Comparison of ENCODE assay signal across 1 cellular context in the genomic region with DNA sequence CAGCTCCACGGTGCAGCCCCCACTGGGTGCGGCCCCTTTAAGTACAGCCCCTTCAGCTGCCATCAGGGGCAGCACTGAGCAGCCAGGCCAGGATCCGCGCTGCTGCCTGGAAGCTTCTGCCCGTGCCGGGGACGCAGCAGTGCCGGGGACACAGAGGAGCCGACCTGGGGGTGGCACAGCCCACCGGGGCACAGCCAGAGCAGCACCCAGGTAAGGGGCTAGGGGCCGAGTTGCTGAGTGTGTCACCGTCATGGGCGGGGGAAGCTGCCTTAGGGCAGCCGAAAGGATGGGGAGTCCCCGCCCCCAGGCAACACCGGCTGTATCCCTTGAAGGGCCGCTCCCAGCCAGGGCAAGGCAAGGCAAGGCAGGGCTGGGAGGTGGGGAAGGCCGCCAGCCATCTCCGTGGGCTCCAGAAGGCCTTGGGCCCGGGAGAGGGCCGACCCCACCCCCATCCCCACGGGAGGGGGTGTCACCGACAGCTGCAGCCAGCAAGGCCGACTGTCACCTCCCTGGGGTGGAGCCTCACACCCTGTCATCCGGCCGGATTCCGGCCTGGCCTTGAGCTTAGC.
TF ChIP-seq lines count a peak whose summit lies in the region.
"Not testable (repeated sequence)": the region's sequence is repeated elsewhere in the genome, so short reads cannot be mapped to it uniquely, and the experiment has no call there.

TSS of gene AJM1 (plus strand) at position 99 of the 569 bp plus-strand sequence. CDS start 1,937 bp downstream, outside the sequence.

TF ChIP-seq in K562, 482 proteins besides CTCF, POLR2A, EP300 and RAD21 (continued from another document):
- TF ChIP-seq CREB1 (IDR thresholded peaks at IDR 0.05), result not testable (repeated sequence)
- TF ChIP-seq CREB1 (CRISPR knock-in tag; IDR thresholded peaks at IDR 0.05) (peak; percentile 51; the same call in 1 of the 2 replicates), NCOR1 (IDR thresholded peaks at IDR 0.05) (0 out of 2 replicates have a peak, but pooled peaks have one; percentile 19), HNRNPL (IDR thresholded peaks at IDR 0.05; ENCODE audit: low read depth, low read length) (0 out of 2 replicates have a peak, but pooled peaks have one; percentile 33), SUPT5H (IDR thresholded peaks at IDR 0.05) (peak; percentile 83), THAP7 (CRISPR knock-in tag; IDR thresholded peaks at IDR 0.05) (peak; percentile 45; the same call in 1 of the 2 replicates), CXXC5 (CRISPR knock-in tag; IDR thresholded peaks at IDR 0.05) (peak; percentile 45; the same call in 1 of the 2 replicates), NEUROD1 (IDR thresholded peaks at IDR 0.05; ENCODE audit: borderline replicate concordance, low read depth, low read length, partially characterized antibody) (peak; percentile 70), MTA3 (IDR thresholded peaks at IDR 0.05; ENCODE audit: borderline replicate concordance) (peak; percentile 68; the same call in 1 of the 2 replicates), CCNT2 (IDR thresholded peaks at IDR 0.05; ENCODE audit: borderline replicate concordance, extremely low read depth, insufficient read length, low read depth, low read length) (peak; percentile 64), SMC3 (conservative IDR thresholded peaks at IDR 0.05; ENCODE audit: insufficient read depth, low read depth, low read length) (0 out of 2 replicates have a peak, but pooled peaks have one; percentile 7), ZNF263 (CRISPR knock-in tag; IDR thresholded peaks at IDR 0.05; ENCODE audit: borderline replicate concordance) (0 out of 2 replicates have a peak, but pooled peaks have one; percentile 31)
